Comparison of ENCODE assay signal across 9 cellular contexts in genomic region chr16:88685156-88686061, GRCh38. TPM values are rescaled to one million over a fixed set of nuclear protein-coding genes. Genes with fewer than 3 reads are reported as not detected.
A peak's percentile ranks its signal among the peaks of the same experiment; 100 is the strongest.
DNase-seq lines count a peak whose midpoint lies in the region; ATAC-seq and FAIRE-seq lines count a peak whose summit lies in the region.
"Had no signal": no experiment of that assay in that cellular context is flagged by ENCODE, and none has a peak within 500 bp of the region (broad histone marks: within the 10 kb centered on the region; RNA-seq: fewer than 3 reads in every experiment).

No MANE protein-coding gene starts in this region.

- H3K9me3 ChIP-seq in CD4-positive, alpha-beta memory T cell (ENCODE audit: control insufficient read depth in 1 of 2, low read length in 2 of 2): no peaks in the 10 kb centered on the region
- no peaks in the 10 kb centered on the region for H3K9me3 ChIP-seq in esophagus (ENCODE audit: control insufficient read depth in 2 of 2, insufficient read depth in 1 of 2, low read depth in 1 of 2, low read length in 1 of 2)

- H3K27me3 Mint-ChIP-seq in CD4-positive, alpha-beta memory T cell: no peaks in the 10 kb centered on the region
- H3K27me3 Mint-ChIP-seq in activated CD8-positive, alpha-beta T cell treated with anti-CD3 and anti-CD28 coated beads, Interleukin-2, amount 10 ng/mL, durations not matched to agents 7 days and 5 days (ENCODE audit: low read depth): no peaks in the 10 kb centered on the region
- no peaks in the 10 kb centered on the region for H3K27me3 Mint-ChIP-seq in natural killer cell treated with Interleukin-12 subunit alpha and Interleukin-12 subunit beta and Interleukin-15 and Interleukin-18, amount 100 ng/mL, for 72 hours

- peak overlapping the region; percentile 68 for H3K27ac ChIP-seq in CD4-positive, alpha-beta memory T cell (ENCODE audit: low read depth, low read length)
- no peak overlapping the region for H3K27ac ChIP-seq in esophagus (ENCODE audit: low read depth in 2 of 2, low read length in 1 of 2)

- H3K27ac Mint-ChIP-seq in CD4-positive, alpha-beta memory T cell: peak overlapping the region; percentile 60 to 96 (median 79)
- peak overlapping the region; percentile 68 for H3K27ac Mint-ChIP-seq in activated CD8-positive, alpha-beta T cell treated with anti-CD3 and anti-CD28 coated beads, Interleukin-2, amount 10 ng/mL, durations not matched to agents 7 days and 5 days
- no peak overlapping the region for H3K27ac Mint-ChIP-seq in natural killer cell treated with Interleukin-12 subunit alpha and Interleukin-12 subunit beta and Interleukin-15 and Interleukin-18, amount 100 ng/mL, for 72 hours

- intact Hi-C loops in CD4-positive, alpha-beta memory T cell (cut with micrococcal nuclease): loop anchor here (1.0 to 5.0 kb wide), 6 partner anchors 16 to 97 kb away; partner anchors contain the start of genes CTU2, CYBA, IL17C and MVD

- peaks cover 23 to 67% (median 46%) of the 10 kb centered on the region in 4 donors for H3K4me1 Mint-ChIP-seq in CD4-positive, alpha-beta memory T cell
- H3K4me1 Mint-ChIP-seq in activated CD8-positive, alpha-beta T cell treated with anti-CD3 and anti-CD28 coated beads, Interleukin-2, amount 10 ng/mL, durations not matched to agents 7 days and 5 days (ENCODE audit: low read depth): peaks cover 69% of the 10 kb centered on the region
- peaks cover 16 to 18% of the 10 kb centered on the region in 2 donors for H3K4me1 Mint-ChIP-seq in natural killer cell treated with Interleukin-12 subunit alpha and Interleukin-12 subunit beta and Interleukin-15 and Interleukin-18, amount 100 ng/mL, for 72 hours (ENCODE audit: low read depth in 2 of 2)

- peak overlapping the region; percentile 81 to 89 (median 84) for H3K4me3 Mint-ChIP-seq in CD4-positive, alpha-beta memory T cell
- peak overlapping the region; percentile 79 for H3K4me3 Mint-ChIP-seq in activated CD8-positive, alpha-beta T cell treated with anti-CD3 and anti-CD28 coated beads, Interleukin-2, amount 10 ng/mL, durations not matched to agents 7 days and 5 days
- peak overlapping the region; percentile 41 for H3K4me3 Mint-ChIP-seq in natural killer cell treated with Interleukin-12 subunit alpha and Interleukin-12 subunit beta and Interleukin-15 and Interleukin-18, amount 100 ng/mL, for 72 hours

- peak; percentile 17 for ATAC-seq in activated CD8-positive, alpha-beta T cell treated with anti-CD3 and anti-CD28 coated beads, Interleukin-2, amount 10 ng/mL, durations not matched to agents 7 days and 5 days
- ATAC-seq in natural killer cell treated with Interleukin-12 subunit alpha and Interleukin-12 subunit beta and Interleukin-15 and Interleukin-18, amount 100 ng/mL, for 72 hours: no peak
- no peak for ATAC-seq in HG03460 (IDR thresholded peaks at IDR 0.05; ENCODE audit: unreplicated experiment)

- no peaks in the 10 kb centered on the region for H3K9me3 Mint-ChIP-seq in CD4-positive, alpha-beta memory T cell
- H3K9me3 Mint-ChIP-seq in activated CD8-positive, alpha-beta T cell treated with anti-CD3 and anti-CD28 coated beads, Interleukin-2, amount 10 ng/mL, durations not matched to agents 7 days and 5 days (ENCODE audit: insufficient read depth): no peaks in the 10 kb centered on the region
- no peaks in the 10 kb centered on the region for H3K9me3 Mint-ChIP-seq in natural killer cell treated with Interleukin-12 subunit alpha and Interleukin-12 subunit beta and Interleukin-15 and Interleukin-18, amount 100 ng/mL, for 72 hours

- 5 to 6% methylated on average over 29 to 33 of the region's 33 CpGs for WGBS in esophagus, 2 donors

- CTCF ChIA-PET in CD4-positive, alpha-beta memory T cell (lab: Charles Lee; ENCODE audit: partially characterized antibody): interaction anchor here (0.7 to 3.3 kb wide), 10 partner anchors 9 to 115 kb away, joined by 3 to 21 read pairs (median 5); partner anchors contain the start of gene ZC3H18
- CTCF ChIA-PET in activated CD8-positive, alpha-beta T cell treated with anti-CD3 and anti-CD28 coated beads, Interleukin-2, amount 10 ng/mL, durations not matched to agents 7 days and 5 days (lab: Charles Lee): interaction anchor here (0.7 to 2.2 kb wide), 10 partner anchors 11 to 125 kb away, joined by 3 to 28 read pairs (median 5); partner anchors contain the start of gene ZC3H18

- H3K4me1 ChIP-seq in CD4-positive, alpha-beta memory T cell (ENCODE audit: insufficient read depth, low read length): peaks cover 68% of the 10 kb centered on the region
- peaks cover 0 to 10% of the 10 kb centered on the region in 2 donors for H3K4me1 ChIP-seq in esophagus (ENCODE audit: control insufficient read depth in 2 of 2, insufficient read depth in 2 of 2, low read length in 1 of 2)

- H3K4me3 ChIP-seq in CD4-positive, alpha-beta memory T cell (ENCODE audit: low read length in 2 of 2): peak overlapping the region; percentile 82 to 90
- H3K4me3 ChIP-seq in esophagus (ENCODE audit: low read depth in 1 of 2, low read length in 2 of 2): peak overlapping the region; percentile 54 to 57

- peak; percentile 48 to 74 (median 49) for DNase-seq in CD4-positive, alpha-beta memory T cell
- DNase-seq in Kasumi-1 (lab: John Stamatoyannopoulos, UW) (peak; percentile 39 to 40), urothelium cell line (ENCODE audit: low spot score) (peak; percentile 59)
- DNase-seq in activated CD8-positive, alpha-beta T cell treated with anti-CD3 and anti-CD28 coated beads, Interleukin-2, amount 10 ng/mL, durations not matched to agents 7 days and 5 days: peak; percentile 72
- DNase-seq in natural killer cell treated with Interleukin-12 subunit alpha and Interleukin-12 subunit beta and Interleukin-15 and Interleukin-18, amount 100 ng/mL, for 72 hours (ENCODE audit: low spot score): no peak
- no peak for DNase-seq in central memory CD4-positive, alpha-beta T cell

- no peak for FAIRE-seq in urothelium cell line (lab: Jason Lieb, UNC)

- H3K27me3 ChIP-seq in CD4-positive, alpha-beta memory T cell (ENCODE audit: insufficient read depth, low read length): no peaks in the 10 kb centered on the region
- H3K27me3 ChIP-seq in esophagus (ENCODE audit: control insufficient read depth in 1 of 2, insufficient read depth in 2 of 2, low read length in 2 of 2): peaks cover 0 to 6% of the 10 kb centered on the region in 2 donors

- peaks cover 3 to 14% of the 10 kb centered on the region in 2 donors for H3K36me3 Mint-ChIP-seq in CD4-positive, alpha-beta memory T cell
- H3K36me3 Mint-ChIP-seq in activated CD8-positive, alpha-beta T cell treated with anti-CD3 and anti-CD28 coated beads, Interleukin-2, amount 10 ng/mL, durations not matched to agents 7 days and 5 days (ENCODE audit: low read depth): peaks cover 19% of the 10 kb centered on the region
- no peaks in the 10 kb centered on the region for H3K36me3 Mint-ChIP-seq in natural killer cell treated with Interleukin-12 subunit alpha and Interleukin-12 subunit beta and Interleukin-15 and Interleukin-18, amount 100 ng/mL, for 72 hours

- H3K36me3 ChIP-seq in CD4-positive, alpha-beta memory T cell (ENCODE audit: insufficient read depth, low read length): peaks cover 7% of the 10 kb centered on the region
- no peaks in the 10 kb centered on the region for H3K36me3 ChIP-seq in esophagus (ENCODE audit: control insufficient read depth in 2 of 2, insufficient read depth in 2 of 2, low read length in 1 of 2)

- POLR2A ChIA-PET in CD4-positive, alpha-beta memory T cell (lab: Charles Lee; ENCODE audit: partially characterized antibody): interaction anchor here (1.0 to 10.2 kb wide), 11 partner anchors 12 to 115 kb away, joined by 3 to 249 read pairs (median 5); partner anchors contain the start of genes CTU2, MVD, RNF166 and ZC3H18
- POLR2A ChIA-PET in activated CD8-positive, alpha-beta T cell treated with anti-CD3 and anti-CD28 coated beads, Interleukin-2, amount 10 ng/mL, durations not matched to agents 7 days and 5 days (lab: Charles Lee): interaction anchor here (4.2 kb wide), 1 partner anchor 17 kb away, joined by 38 read pairs; no protein-coding TSS in a partner anchor

RNA-seq across cellular contexts. Expression of gene SNAI3, which starts 0.9 kb away (rescaled TPM):
- total RNA-seq in CD4-positive, alpha-beta memory T cell: 10 to 100 TPM; 14.0 to 15.7 TPM
- 10 to 100 TPM; 11.6 to 22.9 TPM for polyA plus RNA-seq in CD4-positive, alpha-beta memory T cell
- 10 to 100 TPM; 13.4 to 14.3 TPM for total RNA-seq in activated CD8-positive, alpha-beta T cell treated with anti-CD3 and anti-CD28 coated beads, Interleukin-2, amount 10 ng/mL, durations not matched to agents 7 days and 5 days
- polyA plus RNA-seq in esophagus: under 1 TPM; 0.24 to 0.28 TPM
- 1 to 10 TPM in 1 of 2 donors, under 1 TPM in 1; 0.42 to 1.2 TPM for total RNA-seq in natural killer cell treated with Interleukin-12 subunit alpha and Interleukin-12 subunit beta and Interleukin-15 and Interleukin-18, amount 100 ng/mL, for 72 hours
- total RNA-seq: NCI-H460 had no signal

RNA-seq across cellular contexts. Expression of gene RNF166, which starts 20.8 kb away (rescaled TPM):
- total RNA-seq in CD4-positive, alpha-beta memory T cell: 100 to 1,000 TPM; 129 to 137 TPM
- polyA plus RNA-seq in CD4-positive, alpha-beta memory T cell: 10 to 100 TPM; 90.5 to 92.9 TPM
- 100 to 1,000 TPM; 144 to 166 TPM for total RNA-seq in activated CD8-positive, alpha-beta T cell treated with anti-CD3 and anti-CD28 coated beads, Interleukin-2, amount 10 ng/mL, durations not matched to agents 7 days and 5 days
- polyA plus RNA-seq in esophagus: 10 to 100 TPM in 1 of 2 donors, 1 to 10 TPM in 1; 5.2 to 11.7 TPM
- total RNA-seq in natural killer cell treated with Interleukin-12 subunit alpha and Interleukin-12 subunit beta and Interleukin-15 and Interleukin-18, amount 100 ng/mL, for 72 hours: 10 to 100 TPM; 29.1 to 49.4 TPM

RNA-seq across cellular contexts. Expression of gene CTU2, which starts 20.9 kb away (rescaled TPM):
- total RNA-seq in CD4-positive, alpha-beta memory T cell: 10 to 100 TPM; 20.4 to 21.1 TPM
- polyA plus RNA-seq in CD4-positive, alpha-beta memory T cell: 10 to 100 TPM; 11.5 to 13.6 TPM
- total RNA-seq in activated CD8-positive, alpha-beta T cell treated with anti-CD3 and anti-CD28 coated beads, Interleukin-2, amount 10 ng/mL, durations not matched to agents 7 days and 5 days: 10 to 100 TPM; 27.5 to 29.2 TPM
- 10 to 100 TPM; 10.4 to 11.0 TPM for polyA plus RNA-seq in esophagus
- total RNA-seq in natural killer cell treated with Interleukin-12 subunit alpha and Interleukin-12 subunit beta and Interleukin-15 and Interleukin-18, amount 100 ng/mL, for 72 hours: 10 to 100 TPM; 39.0 to 80.4 TPM

RNA-seq across cellular contexts. Expression of gene MVD, which starts 22.5 kb away (rescaled TPM):
- 10 to 100 TPM; 49.2 to 57.0 TPM for total RNA-seq in CD4-positive, alpha-beta memory T cell
- 10 to 100 TPM; 15.6 to 22.7 TPM for polyA plus RNA-seq in CD4-positive, alpha-beta memory T cell
- 10 to 100 TPM; 86.0 to 96.1 TPM for total RNA-seq in activated CD8-positive, alpha-beta T cell treated with anti-CD3 and anti-CD28 coated beads, Interleukin-2, amount 10 ng/mL, durations not matched to agents 7 days and 5 days
- 100 to 1,000 TPM in 1 of 2 donors, 10 to 100 TPM in 1; 92.5 to 149 TPM for polyA plus RNA-seq in esophagus
- total RNA-seq in natural killer cell treated with Interleukin-12 subunit alpha and Interleukin-12 subunit beta and Interleukin-15 and Interleukin-18, amount 100 ng/mL, for 72 hours: 100 to 1,000 TPM in 1 of 2 donors, 10 to 100 TPM in 1; 77.2 to 124 TPM

RNA-seq across cellular contexts. Expression of gene CYBA, which starts 34.6 kb away (rescaled TPM):
- total RNA-seq in CD4-positive, alpha-beta memory T cell: 100 to 1,000 TPM; 383 to 386 TPM
- 1,000 to 10,000 TPM in 1 of 2 donors, 100 to 1,000 TPM in 1; 689 to 1,286 TPM for polyA plus RNA-seq in CD4-positive, alpha-beta memory T cell
- 100 to 1,000 TPM; 568 to 599 TPM for total RNA-seq in activated CD8-positive, alpha-beta T cell treated with anti-CD3 and anti-CD28 coated beads, Interleukin-2, amount 10 ng/mL, durations not matched to agents 7 days and 5 days
- polyA plus RNA-seq in esophagus: 10 to 100 TPM; 58.5 to 67.8 TPM
- 100 to 1,000 TPM; 268 to 386 TPM for total RNA-seq in natural killer cell treated with Interleukin-12 subunit alpha and Interleukin-12 subunit beta and Interleukin-15 and Interleukin-18, amount 100 ng/mL, for 72 hours

Comparison
In these comparisons a context has a peak if more than half of its experiments do, and no peak if none do; other contexts are left out.
1. DNase-seq: peak in CD4-positive, alpha-beta memory T cell (5 of 5), Kasumi-1 (2 of 2), activated CD8-positive, alpha-beta T cell treated with anti-CD3 and anti-CD28 coated beads, Interleukin-2, amount 10 ng/mL, durations not matched to agents 7 days and 5 days (single experiment) and urothelium cell line (single experiment); none in natural killer cell treated with Interleukin-12 subunit alpha and Interleukin-12 subunit beta and Interleukin-15 and Interleukin-18, amount 100 ng/mL, for 72 hours (single experiment) and central memory CD4-positive, alpha-beta T cell (single experiment).
2. H3K27ac Mint-ChIP-seq: peak in CD4-positive, alpha-beta memory T cell (7 of 7) and activated CD8-positive, alpha-beta T cell treated with anti-CD3 and anti-CD28 coated beads, Interleukin-2, amount 10 ng/mL, durations not matched to agents 7 days and 5 days (single experiment); none in natural killer cell treated with Interleukin-12 subunit alpha and Interleukin-12 subunit beta and Interleukin-15 and Interleukin-18, amount 100 ng/mL, for 72 hours (0 of 2).
3. RNA of gene SNAI3, which starts 0.9 kb away (total RNA-seq): 14.0 to 15.7 TPM in CD4-positive, alpha-beta memory T cell and 13.4 to 14.3 TPM in activated CD8-positive, alpha-beta T cell treated with anti-CD3 and anti-CD28 coated beads, Interleukin-2, amount 10 ng/mL, durations not matched to agents 7 days and 5 days; 0.42 to 1.2 TPM in natural killer cell treated with Interleukin-12 subunit alpha and Interleukin-12 subunit beta and Interleukin-15 and Interleukin-18, amount 100 ng/mL, for 72 hours; every median in the first group is over 4 times any median in the second.
4. Peak in every context shown above with its lines, with median percentiles within 50 percentile points of each other: H3K4me3 Mint-ChIP-seq.